In the genomic region with DNA sequence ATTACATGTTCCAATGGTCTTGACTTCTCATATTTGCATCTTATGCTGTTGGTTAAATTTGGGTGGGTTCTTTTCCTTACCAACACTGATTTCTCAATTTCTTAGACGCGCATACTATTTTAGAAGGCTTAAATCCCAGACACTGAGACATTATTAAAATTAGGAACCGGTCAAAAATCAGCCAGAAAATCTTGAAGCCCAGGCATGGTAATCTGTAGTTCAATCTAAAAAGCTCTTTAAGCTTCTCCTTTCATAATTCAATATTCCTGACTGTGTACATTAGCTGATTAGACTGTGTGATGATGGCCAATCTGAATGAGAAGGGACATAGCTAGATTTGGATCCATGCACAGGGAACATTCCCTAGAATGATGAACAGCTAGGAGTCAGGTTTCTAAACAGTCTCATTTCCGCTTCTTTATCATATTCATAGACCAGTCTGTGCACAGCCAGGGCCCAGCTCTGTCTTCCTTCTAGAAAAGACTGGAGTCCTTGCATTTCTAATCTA, we compare ENCODE assay signal across 20 cellular contexts.
"Had no signal": no experiment of that assay in that cellular context is flagged by ENCODE, and none has a peak within 500 bp of the region (broad histone marks: within the 10 kb centered on the region; RNA-seq: fewer than 3 reads in every experiment).

No MANE protein-coding gene starts in this region.

- H3K27me3 ChIP-seq: esophagus squamous epithelium, sigmoid colon, testis, tibial artery had no signal

- H3K36me3 ChIP-seq: prostate gland, sigmoid colon had no signal

- H3K4me1 ChIP-seq: esophagus squamous epithelium, prostate gland, sigmoid colon, testis, tibial artery had no signal

- H3K27ac ChIP-seq: coronary artery, esophagus squamous epithelium, prostate gland, sigmoid colon, testis, tibial artery had no signal

- H3K4me1 Mint-ChIP-seq: memory B cell; naive B cell; stimulated activated memory B cell treated with anti-CD40 and anti-IgM and Interleukin-4, amounts not matched to agents 10 μg/mL and 1 μg/mL and 100 μg/mL, for 72 hours had no signal

- H3K4me3 ChIP-seq: coronary artery, esophagus squamous epithelium, lung, prostate gland, sigmoid colon, testis, tibial artery had no signal

- H3K9me3 ChIP-seq: esophagus squamous epithelium, prostate gland, sigmoid colon, testis, tibial artery had no signal

- H3K4me3 Mint-ChIP-seq: effector memory CD8-positive, alpha-beta T cell; memory B cell; naive B cell; stimulated activated memory B cell treated with anti-CD40 and anti-IgM and Interleukin-4, amounts not matched to agents 10 μg/mL and 1 μg/mL and 100 μg/mL, for 72 hours; type B pancreatic cell had no signal

- H3K27ac Mint-ChIP-seq: effector memory CD8-positive, alpha-beta T cell; memory B cell; stimulated activated memory B cell treated with anti-CD40 and anti-IgM and Interleukin-4, amounts not matched to agents 10 μg/mL and 1 μg/mL and 100 μg/mL, for 72 hours; type B pancreatic cell had no signal

- DNase-seq: dermis blood vessel endothelial cell; effector memory CD8-positive, alpha-beta T cell; erythroblast; esophagus squamous epithelium; kidney; naive B cell; right cardiac atrium; sigmoid colon; stimulated activated CD4-positive, alpha-beta T cell treated with anti-CD3 and anti-CD28 coated beads, Interleukin-4, amount 100 ng/mL, for 4 hours; stimulated activated naive CD8-positive, alpha-beta T cell treated with anti-CD3 and anti-CD28 coated beads, Interleukin-15, Interleukin-2, amounts not matched to agents 100 U/mL and 50 U/mL, for 24 hours; substantia nigra; testis; tibial artery had no signal

- ATAC-seq: effector memory CD8-positive, alpha-beta T cell; left lobe of liver; right cardiac atrium; stimulated activated memory B cell treated with anti-CD40 and anti-IgM and Interleukin-4, amounts not matched to agents 10 μg/mL and 1 μg/mL and 100 μg/mL, for 72 hours; stimulated activated naive CD8-positive, alpha-beta T cell treated with anti-CD3 and anti-CD28 coated beads, Interleukin-15, Interleukin-2, amounts not matched to agents 100 U/mL and 50 U/mL, for 24 hours had no signal

- H3K9me3 Mint-ChIP-seq: effector memory CD8-positive, alpha-beta T cell; memory B cell; naive B cell; stimulated activated memory B cell treated with anti-CD40 and anti-IgM and Interleukin-4, amounts not matched to agents 10 μg/mL and 1 μg/mL and 100 μg/mL, for 72 hours; type B pancreatic cell had no signal

- H3K27me3 Mint-ChIP-seq: effector memory CD8-positive, alpha-beta T cell; memory B cell; naive B cell; stimulated activated memory B cell treated with anti-CD40 and anti-IgM and Interleukin-4, amounts not matched to agents 10 μg/mL and 1 μg/mL and 100 μg/mL, for 72 hours; type B pancreatic cell had no signal
